24 cellular contexts compared by ENCODE assay signal in the genomic region with DNA sequence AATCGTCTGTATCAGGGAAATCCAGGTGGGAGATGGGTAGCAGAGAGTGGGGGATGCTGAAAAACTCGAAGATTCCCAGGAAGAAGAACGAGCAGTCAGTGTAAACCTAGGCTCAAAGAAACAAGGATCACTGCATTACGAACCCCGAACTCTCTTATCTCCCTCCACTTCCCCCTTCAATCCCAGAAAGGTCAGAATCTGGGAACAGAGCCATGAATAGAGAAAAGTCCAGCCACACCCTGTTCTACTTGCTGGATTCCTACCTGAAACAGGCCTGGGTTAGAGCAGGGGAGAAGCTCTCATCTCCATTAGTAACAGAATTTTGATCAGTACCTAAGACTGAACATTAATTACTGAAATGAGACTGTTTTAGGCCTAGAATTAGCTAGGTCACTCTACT. TPM values are rescaled to one million over a fixed set of nuclear protein-coding genes. Genes with fewer than 3 reads are reported as not detected.
A peak's percentile ranks its signal among the peaks of the same experiment; 100 is the strongest.
DNase-seq lines count a peak whose midpoint lies in the region; ATAC-seq and TF ChIP-seq lines count a peak whose summit lies in the region.
"Had no signal": no experiment of that assay in that cellular context is flagged by ENCODE, and none has a peak within 500 bp of the region (broad histone marks: within the 10 kb centered on the region; RNA-seq: fewer than 3 reads in every experiment).

No MANE protein-coding gene starts in this region.

- POLR2A ChIA-PET in activated CD4-positive, alpha-beta T cell treated with anti-CD3 and anti-CD28 coated beads, Interleukin-2, amount 10 ng/mL, durations not matched to agents 7 days and 5 days (lab: Charles Lee), result no interaction called here
- POLR2A ChIA-PET in RWPE1 (lab: Yijun Ruan, JAX; ENCODE audit: low non-redundant PET), result no interaction called here
- POLR2A ChIA-PET in activated CD4-positive, alpha-beta memory T cell treated with anti-CD3 and anti-CD28 coated beads for 36 hours (lab: Charles Lee), result no interaction called here
- POLR2A ChIA-PET in A673 (lab: Charles Lee; ENCODE audit: low non-redundant PET), result no interaction called here

- TF ChIP-seq POLR2A in prostate gland (IDR thresholded peaks at IDR 0.05), result no peak

- H3K27ac Mint-ChIP-seq in activated CD4-positive, alpha-beta T cell treated with anti-CD3 and anti-CD28 coated beads, Interleukin-2, amount 10 ng/mL, durations not matched to agents 24 days and 14 days, result peak overlapping the region; percentile 51
- H3K27ac Mint-ChIP-seq in activated CD4-positive, alpha-beta T cell treated with anti-CD3 and anti-CD28 coated beads, Interleukin-2, amount 10 ng/mL, durations not matched to agents 7 days and 5 days, result no peak overlapping the region
- no peak overlapping the region for H3K27ac Mint-ChIP-seq in activated CD4-positive, alpha-beta memory T cell treated with anti-CD3 and anti-CD28 coated beads for 36 hours
- H3K27ac Mint-ChIP-seq: activated naive CD8-positive, alpha-beta T cell; activated T-cell treated with anti-CD3 and anti-CD28 coated beads, Interleukin-2, amount 50 U/mL, for 72 hours; stimulated activated naive CD8-positive, alpha-beta T cell treated with anti-CD3 and anti-CD28 coated beads, Interleukin-15, Interleukin-2, amounts not matched to agents 100 ng/mL and 50 ng/mL, for 24 hours; T-helper 2 cell treated with Interferon-gamma antibody and Interleukin-4, amounts not matched to agents 5 μg/mL and 100 μg/mL, for 36 hours; WTC11 had no signal

- ATAC-seq in left lobe of liver (peak; percentile 52), HG03354 (IDR thresholded peaks at IDR 0.05; ENCODE audit: poor library complexity, severe bottlenecking, unreplicated experiment) (no peak)
- ATAC-seq: activated T-cell treated with anti-CD3 and anti-CD28 coated beads, Interleukin-2, amount 50 U/mL, for 72 hours; WTC11 had no signal

- H3K27me3 Mint-ChIP-seq in activated CD4-positive, alpha-beta T cell treated with anti-CD3 and anti-CD28 coated beads, Interleukin-2, amount 10 ng/mL, durations not matched to agents 24 days and 14 days, result no peaks in the 10 kb centered on the region
- no peaks in the 10 kb centered on the region for H3K27me3 Mint-ChIP-seq in activated CD4-positive, alpha-beta T cell treated with anti-CD3 and anti-CD28 coated beads, Interleukin-2, amount 10 ng/mL, durations not matched to agents 7 days and 5 days
- no peaks in the 10 kb centered on the region for H3K27me3 Mint-ChIP-seq in activated CD4-positive, alpha-beta memory T cell treated with anti-CD3 and anti-CD28 coated beads for 36 hours
- H3K27me3 Mint-ChIP-seq: activated naive CD8-positive, alpha-beta T cell; stimulated activated naive CD8-positive, alpha-beta T cell treated with anti-CD3 and anti-CD28 coated beads, Interleukin-15, Interleukin-2, amounts not matched to agents 100 ng/mL and 50 ng/mL, for 24 hours had no signal

- H3K27ac ChIP-seq in RWPE1 (no peak overlapping the region), prostate gland (peak overlapping the region in 1 of 2 donors; percentile 30), A673 (ENCODE audit: low read depth, low read length, poor library complexity, severe bottlenecking) (no peak overlapping the region)
- H3K27ac ChIP-seq: BLaER1 treated with 17β-estradiol and CSF1 and Interleukin-3, amounts not matched to agents 10 nM and 100 nM; PC-9 had no signal

- H3K4me3 Mint-ChIP-seq in activated CD4-positive, alpha-beta T cell treated with anti-CD3 and anti-CD28 coated beads, Interleukin-2, amount 10 ng/mL, durations not matched to agents 24 days and 14 days, result no peak overlapping the region
- no peak overlapping the region for H3K4me3 Mint-ChIP-seq in activated CD4-positive, alpha-beta T cell treated with anti-CD3 and anti-CD28 coated beads, Interleukin-2, amount 10 ng/mL, durations not matched to agents 7 days and 5 days
- H3K4me3 Mint-ChIP-seq in activated CD4-positive, alpha-beta memory T cell treated with anti-CD3 and anti-CD28 coated beads for 36 hours, result no peak overlapping the region
- H3K4me3 Mint-ChIP-seq: activated naive CD8-positive, alpha-beta T cell; activated T-cell treated with anti-CD3 and anti-CD28 coated beads, Interleukin-2, amount 50 U/mL, for 72 hours; brain; stimulated activated naive CD8-positive, alpha-beta T cell treated with anti-CD3 and anti-CD28 coated beads, Interleukin-15, Interleukin-2, amounts not matched to agents 100 ng/mL and 50 ng/mL, for 24 hours; T-helper 2 cell treated with Interferon-gamma antibody and Interleukin-4, amounts not matched to agents 5 μg/mL and 100 μg/mL, for 36 hours; WTC11 had no signal

- no peak overlapping the region for H3K4me3 ChIP-seq in prostate gland
- H3K4me3 ChIP-seq in A673 (ENCODE audit: low read depth, low read length, poor library complexity, severe bottlenecking), result no peak overlapping the region
- H3K4me3 ChIP-seq: BLaER1 treated with 17β-estradiol and CSF1 and Interleukin-3, amounts not matched to agents 10 nM and 100 nM; PC-9 had no signal

- peaks cover 50% of the 10 kb centered on the region for H3K36me3 Mint-ChIP-seq in activated CD4-positive, alpha-beta T cell treated with anti-CD3 and anti-CD28 coated beads, Interleukin-2, amount 10 ng/mL, durations not matched to agents 24 days and 14 days (ENCODE audit: low read depth)
- peaks cover 55% of the 10 kb centered on the region for H3K36me3 Mint-ChIP-seq in activated CD4-positive, alpha-beta T cell treated with anti-CD3 and anti-CD28 coated beads, Interleukin-2, amount 10 ng/mL, durations not matched to agents 7 days and 5 days (ENCODE audit: low read depth)
- H3K36me3 Mint-ChIP-seq in activated CD4-positive, alpha-beta memory T cell treated with anti-CD3 and anti-CD28 coated beads for 36 hours, result peaks cover 10% of the 10 kb centered on the region
- H3K36me3 Mint-ChIP-seq: brain had no signal

- TF ChIP-seq CTCF in RWPE1 (conservative IDR thresholded peaks at IDR 0.05; ENCODE audit: low read depth) (no peak), prostate gland (IDR thresholded peaks at IDR 0.05) (no peak), A673 (conservative IDR thresholded peaks at IDR 0.05; ENCODE audit: low read depth, low read length) (no peak)

- WGBS in prostate gland, result 69% methylated on average over 5 of the region's 5 CpGs

- DNase-seq in activated CD4-positive, alpha-beta T cell treated with anti-CD3 and anti-CD28 coated beads, Interleukin-2, amount 10 ng/mL, durations not matched to agents 24 days and 14 days, result no peak
- no peak for DNase-seq in activated CD4-positive, alpha-beta T cell treated with anti-CD3 and anti-CD28 coated beads, Interleukin-2, amount 10 ng/mL, durations not matched to agents 7 days and 5 days
- DNase-seq in RWPE1 (ENCODE audit: low spot score) (peak; percentile 29), left lobe of liver (ENCODE audit: low spot score) (no peak), prostate gland (ENCODE audit: low spot score) (peak; percentile 18), A673 (ENCODE audit: low spot score) (no peak)
- DNase-seq in activated CD4-positive, alpha-beta memory T cell treated with anti-CD3 and anti-CD28 coated beads for 36 hours, result no peak
- DNase-seq: activated T-cell treated with anti-CD3 and anti-CD28 coated beads, Interleukin-2, amount 50 U/mL, for 72 hours; cortex of kidney; GDM1; GOT3; hypothalamus; NCI-H1417 treated with DMSO at 0.1 percent for 48 hours; NCI-H2171; occipital lobe; PC-9; stimulated activated CD4-positive, alpha-beta T cell treated with anti-CD3 and anti-CD28 coated beads, Interleukin-2, amount 100 ng/mL, for 24 hours had no signal

- H3K27me3 ChIP-seq in prostate gland (replicated peaks; ENCODE audit: insufficient read depth), result no peaks in the 10 kb centered on the region
- no peaks in the 10 kb centered on the region for H3K27me3 ChIP-seq in A673 (replicated peaks; ENCODE audit: insufficient read depth, low read depth, low read length, poor library complexity)
- H3K27me3 ChIP-seq: BLaER1 treated with 17β-estradiol and CSF1 and Interleukin-3, amounts not matched to agents 10 nM and 100 nM had no signal

- CTCF ChIA-PET in activated CD4-positive, alpha-beta T cell treated with anti-CD3 and anti-CD28 coated beads, Interleukin-2, amount 10 ng/mL, durations not matched to agents 7 days and 5 days (lab: Charles Lee), result interaction anchor here (0.9 kb wide), 1 partner anchor 23 kb away, joined by 3 read pairs; no protein-coding TSS in a partner anchor
- CTCF ChIA-PET in RWPE1 (lab: Yijun Ruan, JAX), result interaction anchor here (0.6 kb wide), 2 partner anchors 305 to 373 kb away, joined by 3 to 5 read pairs; no protein-coding TSS in a partner anchor
- CTCF ChIA-PET in activated CD4-positive, alpha-beta memory T cell treated with anti-CD3 and anti-CD28 coated beads for 36 hours (lab: Charles Lee), result interaction anchor here (1.0 to 3.0 kb wide), 2 partner anchors 55 to 907 kb away, joined by 3 to 15 read pairs; no protein-coding TSS in a partner anchor
- CTCF ChIA-PET in A673 (lab: Charles Lee), result no interaction called here

- no peaks in the 10 kb centered on the region for H3K9me3 ChIP-seq in prostate gland
- H3K9me3 ChIP-seq in A673 (ENCODE audit: low read depth, low read length, poor library complexity, severe bottlenecking), result no peaks in the 10 kb centered on the region
- H3K9me3 ChIP-seq: BLaER1 treated with 17β-estradiol and CSF1 and Interleukin-3, amounts not matched to agents 10 nM and 100 nM had no signal

- intact Hi-C loops in activated CD4-positive, alpha-beta T cell treated with anti-CD3 and anti-CD28 coated beads, Interleukin-2, amount 10 ng/mL, durations not matched to agents 24 days and 14 days (cut with micrococcal nuclease), result loop anchor here (2.0 kb wide), 1 partner anchor 907 kb away; no protein-coding TSS in a partner anchor
- intact Hi-C loops in prostate gland (cut with DNase I) (loop anchor here (5.0 kb wide), 2 partner anchors 835 to 905 kb away; no protein-coding TSS in a partner anchor), A673 (cut with micrococcal nuclease; ENCODE audit: unreplicated experiment) (loop anchor here (2.0 kb wide), 1 partner anchor 907 kb away; no protein-coding TSS in a partner anchor)
- intact Hi-C loops in activated CD4-positive, alpha-beta memory T cell treated with anti-CD3 and anti-CD28 coated beads for 36 hours (cut with micrococcal nuclease), result no loop called here

- H3K36me3 ChIP-seq in prostate gland (no peaks in the 10 kb centered on the region), A673 (ENCODE audit: insufficient read depth, low read length, poor library complexity, severe bottlenecking) (no peaks in the 10 kb centered on the region)

- H3K4me1 ChIP-seq in prostate gland (replicated peaks) (peaks cover 6% of the 10 kb centered on the region), A673 (ENCODE audit: insufficient read depth, low read length, poor library complexity, severe bottlenecking) (peaks cover 9% of the 10 kb centered on the region)

- H3K4me1 Mint-ChIP-seq in activated CD4-positive, alpha-beta T cell treated with anti-CD3 and anti-CD28 coated beads, Interleukin-2, amount 10 ng/mL, durations not matched to agents 24 days and 14 days, result peaks cover 29% of the 10 kb centered on the region
- peaks cover 25% of the 10 kb centered on the region for H3K4me1 Mint-ChIP-seq in activated CD4-positive, alpha-beta T cell treated with anti-CD3 and anti-CD28 coated beads, Interleukin-2, amount 10 ng/mL, durations not matched to agents 7 days and 5 days
- H3K4me1 Mint-ChIP-seq in activated CD4-positive, alpha-beta memory T cell treated with anti-CD3 and anti-CD28 coated beads for 36 hours (ENCODE audit: low read depth), result peaks cover 17% of the 10 kb centered on the region

- no peaks in the 10 kb centered on the region for H3K9me3 Mint-ChIP-seq in activated CD4-positive, alpha-beta T cell treated with anti-CD3 and anti-CD28 coated beads, Interleukin-2, amount 10 ng/mL, durations not matched to agents 24 days and 14 days
- no peaks in the 10 kb centered on the region for H3K9me3 Mint-ChIP-seq in activated CD4-positive, alpha-beta T cell treated with anti-CD3 and anti-CD28 coated beads, Interleukin-2, amount 10 ng/mL, durations not matched to agents 7 days and 5 days
- H3K9me3 Mint-ChIP-seq in activated CD4-positive, alpha-beta memory T cell treated with anti-CD3 and anti-CD28 coated beads for 36 hours, result no peaks in the 10 kb centered on the region
- H3K9me3 Mint-ChIP-seq: activated T-cell treated with anti-CD3 and anti-CD28 coated beads, Interleukin-2, amount 50 U/mL, for 72 hours; stimulated activated naive CD8-positive, alpha-beta T cell treated with anti-CD3 and anti-CD28 coated beads, Interleukin-15, Interleukin-2, amounts not matched to agents 100 ng/mL and 50 ng/mL, for 24 hours; T-helper 2 cell treated with Interferon-gamma antibody and Interleukin-4, amounts not matched to agents 5 μg/mL and 100 μg/mL, for 36 hours had no signal

- no TSS peak for BruUV-seq in A673 (replicated peaks; lab: Mats Ljungman, UMichigan)

RNA-seq across cellular contexts. Expression of gene EPSTI1, which starts 24.4 kb away (rescaled TPM):
- 16.2 and 16.5 TPM in 2 replicates for total RNA-seq in activated CD4-positive, alpha-beta T cell treated with anti-CD3 and anti-CD28 coated beads, Interleukin-2, amount 10 ng/mL, durations not matched to agents 24 days and 14 days
- total RNA-seq in activated CD4-positive, alpha-beta T cell treated with anti-CD3 and anti-CD28 coated beads, Interleukin-2, amount 10 ng/mL, durations not matched to agents 7 days and 5 days, result 100 to 1,000 TPM; 120 to 121 TPM
- total RNA-seq in left lobe of liver (2.1 TPM), prostate gland (1 to 10 TPM; 1.7 to 8.0 TPM), A673 (2021) (0.13 TPM in 1 of 2 replicates, not detected in the other)
- 10 to 100 TPM; 21.1 to 21.9 TPM for total RNA-seq in activated CD4-positive, alpha-beta memory T cell treated with anti-CD3 and anti-CD28 coated beads for 36 hours

RNA-seq across cellular contexts. Expression of gene DNAJC15, which starts 55.7 kb away (rescaled TPM):
- 16.6 and 17.8 TPM in 2 replicates for total RNA-seq in activated CD4-positive, alpha-beta T cell treated with anti-CD3 and anti-CD28 coated beads, Interleukin-2, amount 10 ng/mL, durations not matched to agents 24 days and 14 days
- total RNA-seq in activated CD4-positive, alpha-beta T cell treated with anti-CD3 and anti-CD28 coated beads, Interleukin-2, amount 10 ng/mL, durations not matched to agents 7 days and 5 days, result 10 to 100 TPM; 12.5 to 18.5 TPM
- total RNA-seq in left lobe of liver (9.2 TPM), prostate gland (1 to 10 TPM; 1.4 to 8.2 TPM), A673 (2021) (2.4 and 2.6 TPM in 2 replicates)
- 10 to 100 TPM; 16.4 to 17.4 TPM for total RNA-seq in activated CD4-positive, alpha-beta memory T cell treated with anti-CD3 and anti-CD28 coated beads for 36 hours

Comparison
In these comparisons a context has a peak if more than half of its experiments do, and no peak if none do; other contexts are left out.
1. DNase-seq: peak in RWPE1 (single experiment) and prostate gland (single experiment); none in activated CD4-positive, alpha-beta T cell treated with anti-CD3 and anti-CD28 coated beads, Interleukin-2, amount 10 ng/mL, durations not matched to agents 24 days and 14 days (single experiment), activated CD4-positive, alpha-beta T cell treated with anti-CD3 and anti-CD28 coated beads, Interleukin-2, amount 10 ng/mL, durations not matched to agents 7 days and 5 days (single experiment), left lobe of liver (single experiment), activated CD4-positive, alpha-beta memory T cell treated with anti-CD3 and anti-CD28 coated beads for 36 hours (single experiment) and A673 (single experiment).